ENCODE assay signal across 8 cellular contexts in the genomic region with DNA sequence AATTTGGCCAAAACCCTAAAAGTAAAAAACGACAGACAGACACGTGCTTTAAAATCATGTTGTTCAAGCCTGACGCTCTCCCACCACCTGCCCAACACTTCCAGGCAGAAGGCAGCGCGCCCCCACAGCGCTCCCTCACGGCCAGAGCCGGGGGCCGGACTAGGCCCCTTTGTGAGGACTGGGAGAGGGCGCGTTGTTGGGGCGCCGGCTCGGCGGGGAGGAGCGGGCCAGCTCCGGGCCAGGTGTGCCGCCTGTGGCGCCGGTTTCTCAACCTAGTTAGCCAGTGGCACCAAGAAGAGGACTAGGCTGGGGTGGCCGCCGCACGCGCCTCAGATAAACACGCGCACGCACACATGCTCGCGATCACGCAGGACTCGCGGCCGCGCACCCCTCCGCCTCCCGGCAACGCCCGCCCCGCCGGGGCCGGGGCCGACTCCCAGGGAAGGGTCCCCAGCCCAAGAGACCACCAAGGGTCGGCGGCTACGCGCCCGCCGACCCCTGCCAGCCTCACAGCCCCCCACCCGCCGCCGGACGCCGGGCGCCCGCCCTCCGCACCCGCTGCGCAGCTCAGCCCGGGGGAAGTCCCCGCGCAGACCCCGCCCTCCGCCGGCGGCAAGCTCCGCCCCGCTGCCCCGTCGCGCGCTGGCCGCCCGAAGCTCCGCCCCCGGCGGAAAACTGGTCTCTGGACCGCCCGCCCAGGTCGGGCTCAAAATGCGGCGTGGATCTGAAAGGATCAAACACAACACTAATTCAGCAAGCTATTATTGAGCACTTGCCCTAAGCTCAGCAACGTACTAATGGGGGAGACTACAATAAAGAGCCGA. TPM values are rescaled to one million over a fixed set of nuclear protein-coding genes. Genes with fewer than 3 reads are reported as not detected.
DNase-seq lines count a peak whose midpoint lies in the region; ATAC-seq and TF ChIP-seq lines count a peak whose summit lies in the region.

Gene IMMP2L (minus strand): TSS at position 584 of the 824 bp plus-strand sequence.

- POLR2A ChIA-PET in PC-3 (lab: Charles Lee; ENCODE audit: unreplicated experiment) = interaction anchor here (0.6 to 1.5 kb wide), 6 partner anchors 34 to 1555 kb away, joined by 3 to 10 read pairs (median 6); no protein-coding TSS in a partner anchor

- H3K4me3 Mint-ChIP-seq in activated T-cell treated with anti-CD3 and anti-CD28 coated beads, Interleukin-2, amount 50 U/mL, for 24 hours = peak within 1 kb of the TSS; percentile 90

- peak within 1 kb of the TSS; percentile 84 for H3K27ac ChIP-seq in PC-3 (ENCODE audit: low read length)
- peak within 1 kb of the TSS; percentile 70 to 83 for H3K27ac ChIP-seq in esophagus (ENCODE audit: low read depth in 2 of 2, low read length in 1 of 2)
- peak within 1 kb of the TSS; percentile 49 for H3K27ac ChIP-seq in muscle layer of duodenum (ENCODE audit: low read length)

- WGBS in esophagus, 2 donors = 0% methylated on average over 74 to 83 of the region's 83 CpGs

- H4K20me1 ChIP-seq in PC-3 (ENCODE audit: low read length) = no peaks in the 10 kb centered on the region

- no peaks in the 10 kb centered on the region for H3K27me3 ChIP-seq in PC-3 (ENCODE audit: low read length)
- H3K27me3 ChIP-seq in esophagus (ENCODE audit: control insufficient read depth in 1 of 2, insufficient read depth in 2 of 2, low read length in 2 of 2) = no peaks in the 10 kb centered on the region
- no peaks in the 10 kb centered on the region for H3K27me3 ChIP-seq in muscle layer of duodenum (ENCODE audit: low read depth, low read length)

- no peaks in the 10 kb centered on the region for H3F3A ChIP-seq in PC-3 (ENCODE audit: low read length, unreplicated experiment)

- peaks cover 12% of the 10 kb centered on the region for H3K36me3 ChIP-seq in PC-3 (ENCODE audit: low read depth, low read length)
- peaks cover 2 to 3% of the 10 kb centered on the region in 2 donors for H3K36me3 ChIP-seq in esophagus (ENCODE audit: control insufficient read depth in 2 of 2, insufficient read depth in 2 of 2, low read length in 1 of 2)
- peaks cover 0 to 13% of the 10 kb centered on the region in 2 donors for H3K36me3 ChIP-seq in muscle layer of duodenum (ENCODE audit: control insufficient read depth in 1 of 2, insufficient read depth in 2 of 2, low read length in 2 of 2)

- H3K36me3 Mint-ChIP-seq in activated T-cell treated with anti-CD3 and anti-CD28 coated beads, Interleukin-2, amount 50 U/mL, for 24 hours (ENCODE audit: low read depth) = peaks cover 35% of the 10 kb centered on the region

- H2AFZ ChIP-seq in PC-3 (ENCODE audit: low read length) = peak within 1 kb of the TSS; percentile 76

- H3K9me3 Mint-ChIP-seq in activated T-cell treated with anti-CD3 and anti-CD28 coated beads, Interleukin-2, amount 50 U/mL, for 24 hours = no peaks in the 10 kb centered on the region

- H3K27me3 Mint-ChIP-seq in activated T-cell treated with anti-CD3 and anti-CD28 coated beads, Interleukin-2, amount 50 U/mL, for 24 hours = peaks cover 4% of the 10 kb centered on the region

- H3K9me3 ChIP-seq in PC-3 (ENCODE audit: low read length) = no peaks in the 10 kb centered on the region
- H3K9me3 ChIP-seq in esophagus (ENCODE audit: control insufficient read depth in 2 of 2, insufficient read depth in 1 of 2, low read depth in 1 of 2, low read length in 1 of 2) = no peaks in the 10 kb centered on the region
- H3K9me3 ChIP-seq in muscle layer of duodenum (ENCODE audit: control insufficient read depth in 1 of 2, low read length in 2 of 2) = no peaks in the 10 kb centered on the region

- H3K4me2 ChIP-seq in PC-3 (ENCODE audit: low read length) = peak within 1 kb of the TSS; percentile 80

- peak within 1 kb of the TSS; percentile 95 for H3K27ac Mint-ChIP-seq in activated T-cell treated with anti-CD3 and anti-CD28 coated beads, Interleukin-2, amount 50 U/mL, for 24 hours

- ATAC-seq in GM21526 (IDR thresholded peaks at IDR 0.05; ENCODE audit: low FRiP score, unreplicated experiment) (peak; percentile 86), PC-3 (peak; percentile 89)

- BruUV-seq in PC-3 (replicated peaks; lab: Mats Ljungman, UMichigan) = no TSS peak

- CTCF ChIA-PET in PC-3 (lab: Charles Lee) = interaction anchor here (0.6 to 1.0 kb wide), 3 partner anchors 63 to 732 kb away, joined by 3 to 4 read pairs (median 4); no protein-coding TSS in a partner anchor

- intact Hi-C loops in PC-3 (cut with micrococcal nuclease) = loop anchor here (1.0 to 10.0 kb wide), 4 partner anchors 45 to 467 kb away; partner anchors contain the start of gene LRRN3

- DNase-seq in DMS153 treated with DMSO at 0.1 percent for 48 hours (lab: John Stamatoyannopoulos, UW; ENCODE audit: unreplicated experiment) (peak; percentile 87), HuH-7.5 (ENCODE audit: low spot score) (peak; percentile 82), PC-3 (peak; percentile 87)
- peak; percentile 98 for DNase-seq in activated T-cell treated with anti-CD3 and anti-CD28 coated beads, Interleukin-2, amount 50 U/mL, for 24 hours
- DNase-seq in stimulated activated CD8-positive, alpha-beta memory T cell treated with anti-CD3 and anti-CD28 coated beads, Interleukin-7, amount 100 ng/mL, for 1 hour (ENCODE audit: low read depth in 2 of 2) = peak; percentile 85 to 90

- peak; percentile 44; the same call in 1 of the 2 replicates for TF ChIP-seq CTCF in PC-3 (conservative IDR thresholded peaks at IDR 0.05; ENCODE audit: low read depth, low read length)

- H3K4me3 ChIP-seq in PC-3 (ENCODE audit: low read length) = peak within 1 kb of the TSS; percentile 81
- H3K4me3 ChIP-seq in esophagus (ENCODE audit: low read depth in 1 of 2, low read length in 2 of 2) = peak within 1 kb of the TSS; percentile 69 to 74
- peak within 1 kb of the TSS; percentile 84 to 85 for H3K4me3 ChIP-seq in muscle layer of duodenum (ENCODE audit: low read depth in 1 of 2, low read length in 2 of 2)

- H3K4me1 ChIP-seq in PC-3 (ENCODE audit: insufficient read depth, low read length) (peaks cover 42% of the 10 kb centered on the region), esophagus (ENCODE audit: control insufficient read depth in 2 of 2, insufficient read depth in 2 of 2, low read length in 1 of 2) (no peaks in the 10 kb centered on the region), muscle layer of duodenum (ENCODE audit: control insufficient read depth in 1 of 2, insufficient read depth in 2 of 2, low read length in 2 of 2) (peaks cover 0 to 24% of the 10 kb centered on the region in 2 donors)

- H3K9ac ChIP-seq in PC-3 (ENCODE audit: low read length) = peak within 1 kb of the TSS; percentile 99

- peaks cover 39% of the 10 kb centered on the region for H3K79me2 ChIP-seq in PC-3 (ENCODE audit: low read length)

- no peaks in the 10 kb centered on the region for H3K9me2 ChIP-seq in PC-3 (replicated peaks; ENCODE audit: low read length)

- H3K4me1 Mint-ChIP-seq in activated T-cell treated with anti-CD3 and anti-CD28 coated beads, Interleukin-2, amount 50 U/mL, for 24 hours (ENCODE audit: low read depth) = peaks cover 42% of the 10 kb centered on the region

RNA-seq across cellular contexts. Expression of gene IMMP2L, which starts in this region (rescaled TPM):
- 8.6 and 15.4 TPM in 2 replicates for total RNA-seq in PC-3 (2014; rRNA removed)
- 10 to 100 TPM in 1 of 2 donors, 1 to 10 TPM in 1; 6.5 to 14.5 TPM for polyA plus RNA-seq in esophagus

Comparison
In these comparisons a context has a peak if more than half of its experiments do, and no peak if none do; other contexts are left out.
1. Peak in every context shown above with its lines: DNase-seq, ATAC-seq, H3K4me3 ChIP-seq and H3K27ac ChIP-seq.